Comparison of ENCODE assay signal across 8 cellular contexts in the genomic region with DNA sequence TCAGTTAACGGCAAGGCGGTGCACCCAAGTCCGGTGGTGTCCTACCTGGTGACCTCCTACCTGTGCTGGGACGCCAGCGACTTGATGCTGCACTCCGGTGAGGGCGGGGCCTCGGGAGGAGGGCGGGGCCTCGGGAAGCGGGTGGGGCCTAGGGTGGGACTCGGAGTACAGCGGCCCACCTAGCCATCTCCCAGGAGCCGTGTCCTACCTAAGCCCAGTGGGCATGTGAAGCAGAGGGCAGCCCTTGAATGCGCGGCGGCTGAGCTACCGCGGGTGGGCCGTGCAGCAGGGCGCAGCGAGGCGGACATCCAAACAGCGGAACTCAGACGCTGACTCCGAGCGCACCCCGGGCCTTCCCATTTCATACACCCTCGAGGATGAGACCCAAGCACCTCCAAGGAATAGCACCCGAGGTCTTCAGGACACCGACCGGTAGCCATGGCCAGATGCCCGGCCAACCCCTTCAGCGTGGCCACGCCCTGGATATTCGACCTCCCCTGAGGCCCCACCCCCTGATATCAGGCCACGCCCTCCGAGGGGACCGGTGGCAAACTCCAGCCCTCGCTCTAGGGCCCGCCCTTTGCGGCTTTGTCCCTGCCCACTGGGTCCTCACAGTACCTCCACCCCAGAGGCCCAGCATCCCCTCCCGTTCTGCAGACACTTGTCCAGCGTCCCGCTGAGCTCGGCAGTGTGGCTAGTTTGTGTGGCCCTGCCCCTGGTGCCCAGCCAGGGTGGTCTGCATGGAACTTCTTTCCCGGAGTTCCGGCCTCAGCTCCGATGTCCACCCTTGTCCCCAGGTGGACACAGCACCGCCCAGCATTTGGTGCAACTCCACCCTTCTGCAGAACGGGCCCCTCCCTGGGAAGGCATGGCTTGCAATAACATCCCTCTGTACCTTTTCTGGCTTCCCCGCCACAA. TPM values are rescaled to one million over a fixed set of nuclear protein-coding genes. Genes with fewer than 3 reads are reported as not detected.
DNase-seq lines count a peak whose midpoint lies in the region; ATAC-seq and TF ChIP-seq lines count a peak whose summit lies in the region.

No MANE protein-coding gene starts in this region.

- H2AFZ ChIP-seq in fibroblast of lung (ENCODE audit: low read length) = peak overlapping the region; percentile 52

- DNase-seq in NCI-H2107 treated with DMSO at 0.1 percent for 48 hours (lab: John Stamatoyannopoulos, UW; ENCODE audit: unreplicated experiment) (peak; percentile 13), NCI-H2107 (lab: John Stamatoyannopoulos, UW) (no peak), fibroblast of lung (ENCODE audit: low read depth in 2 of 2) (no peak), psoas muscle (peak; percentile 29 to 63), SKM-1 treated with dmso at 0.1 percent for 144 hours (lab: John Stamatoyannopoulos, UW; ENCODE audit: unreplicated experiment) (no peak)

- peak overlapping the region; percentile 22 to 49 (median 34) for H3K4me3 ChIP-seq in fibroblast of lung (replicated peaks in 1 of 4; ENCODE audit: control extremely low read depth in 1 of 4, insufficient read depth in 1 of 4, low read depth in 3 of 4, low read length in 4 of 4)
- H3K4me3 ChIP-seq in psoas muscle = peak overlapping the region; percentile 36

- intact Hi-C loops in psoas muscle (cut with DNase I) = loop anchor here in 1 of 2 donors (10.0 kb wide), 1 partner anchor 287 kb away; a partner anchor contains a TSS

- peak overlapping the region; percentile 4 for H3K9ac ChIP-seq in fibroblast of lung (ENCODE audit: insufficient read depth, low read length)

- H3K79me2 ChIP-seq in fibroblast of lung (ENCODE audit: control insufficient read depth, insufficient read depth, low read length) = no peaks in the 10 kb centered on the region

- no peaks in the 10 kb centered on the region for H3K9me3 Mint-ChIP-seq in IgD-negative memory B cell

- H3K4me1 Mint-ChIP-seq in IgD-negative memory B cell = peaks cover 29 to 46% (median 45%) of the 10 kb centered on the region in 3 donors

- H3K4me1 ChIP-seq in fibroblast of lung (ENCODE audit: control insufficient read depth, extremely low read depth, insufficient read depth, low read length) (no peaks in the 10 kb centered on the region), psoas muscle (no peaks in the 10 kb centered on the region)

- H3K4me3 Mint-ChIP-seq in IgD-negative memory B cell = peak overlapping the region; percentile 79 to 95 (median 88)

- no peaks in the 10 kb centered on the region for H4K20me1 ChIP-seq in fibroblast of lung (ENCODE audit: control insufficient read depth, extremely low read depth, insufficient read depth, low read length)

- H3K27me3 Mint-ChIP-seq in IgD-negative memory B cell = peaks cover 16% of the 10 kb centered on the region

- ATAC-seq in GM21576 (IDR thresholded peaks at IDR 0.05; ENCODE audit: unreplicated experiment) (peak; percentile 56), psoas muscle (peak in 1 of 4 donors; percentile 30)
- peak; percentile 46 to 56 for ATAC-seq in activated CD4-positive, CD25-positive, alpha-beta regulatory T cell treated with anti-CD3 and anti-CD28 coated beads, Interleukin-2, amount 50 U/mL, for 24 hours

- H3K36me3 ChIP-seq in fibroblast of lung (ENCODE audit: control insufficient read depth, insufficient read depth, low read length) = no peaks in the 10 kb centered on the region
- H3K36me3 ChIP-seq in psoas muscle (ENCODE audit: insufficient read depth in 1 of 2, low read depth in 1 of 2) = no peaks in the 10 kb centered on the region

- TF ChIP-seq CTCF in fibroblast of lung (conservative IDR thresholded peaks at IDR 0.05 in 1 of 2, IDR thresholded peaks at IDR 0.05 in 1 of 2; ENCODE audit: low read depth in 1 of 2, low read length in 2 of 2) = no peak
- no peak for TF ChIP-seq CTCF in psoas muscle (IDR thresholded peaks at IDR 0.05)

- H3K27ac Mint-ChIP-seq in IgD-negative memory B cell = peak overlapping the region in 2 of 3 donors; percentile 85 to 86

- H3K9me3 ChIP-seq in fibroblast of lung (ENCODE audit: control insufficient read depth, insufficient read depth, low read depth, low read length) (no peaks in the 10 kb centered on the region), psoas muscle (no peaks in the 10 kb centered on the region)

- peaks cover 16% of the 10 kb centered on the region for H3K27me3 ChIP-seq in fibroblast of lung (ENCODE audit: control insufficient read depth, insufficient read depth, low read length)
- H3K27me3 ChIP-seq in psoas muscle (ENCODE audit: insufficient read depth in 3 of 3, low read length in 2 of 3) = peaks cover 0 to 75% (median 32%) of the 10 kb centered on the region in 3 donors

- no peak overlapping the region for H3K27ac ChIP-seq in fibroblast of lung (ENCODE audit: insufficient read depth, low read length)
- H3K27ac ChIP-seq in psoas muscle = no peak overlapping the region

- peak overlapping the region; percentile 32 for H3K4me2 ChIP-seq in fibroblast of lung (ENCODE audit: extremely low read depth, insufficient read depth, low read length)

- WGBS in psoas muscle, 3 donors = 3 to 6% (median 4%) methylated on average over 50 to 52 of the region's 52 CpGs

- no peaks in the 10 kb centered on the region for H3K36me3 Mint-ChIP-seq in IgD-negative memory B cell

RNA-seq across cellular contexts. Expression of a gene that starts 5.4 kb away (rescaled TPM):
- polyA plus RNA-seq in IgD-negative memory B cell (15.5 TPM), fibroblast of lung (not detected in 2 replicates), psoas muscle (under 1 TPM in 2 of 3 donors, not detected in 1; 0.08 to 0.48 TPM)
- total RNA-seq in fibroblast of lung (not detected in 2 replicates), psoas muscle (under 1 TPM in 2 of 4 donors, not detected in 2; 0.32 to 0.34 TPM)
- polyA plus RNA-seq in fibroblast of lung (2012) = not detected in 2 replicates
- 4.2 TPM in 1 of 2 replicates, not detected in the other for polyA minus RNA-seq in fibroblast of lung (ENCODE audit: low replicate concordance)

RNA-seq across cellular contexts. Expression of a gene that starts 15.2 kb away (rescaled TPM):
- polyA plus RNA-seq in IgD-negative memory B cell = not detected
- total RNA-seq in fibroblast of lung = not detected in 2 replicates
- not detected in 2 replicates for polyA plus RNA-seq in fibroblast of lung
- not detected in 2 replicates for polyA plus RNA-seq in fibroblast of lung (2012)
- polyA minus RNA-seq in fibroblast of lung (ENCODE audit: low replicate concordance) = not detected in 2 replicates
- total RNA-seq in psoas muscle = not detected
- polyA plus RNA-seq in psoas muscle = not detected

RNA-seq across cellular contexts. Expression of a gene that starts 28.0 kb away (rescaled TPM):
- not detected for polyA plus RNA-seq in IgD-negative memory B cell
- total RNA-seq in fibroblast of lung = not detected in 2 replicates
- not detected in 2 replicates for polyA plus RNA-seq in fibroblast of lung
- not detected in 2 replicates for polyA plus RNA-seq in fibroblast of lung (2012)
- not detected in 2 replicates for polyA minus RNA-seq in fibroblast of lung (ENCODE audit: low replicate concordance)
- total RNA-seq in psoas muscle = not detected
- polyA plus RNA-seq in psoas muscle = not detected

RNA-seq across cellular contexts. Expression of a gene that starts 36.5 kb away (rescaled TPM):
- polyA plus RNA-seq in IgD-negative memory B cell (not detected), fibroblast of lung (not detected in 2 replicates), psoas muscle (not detected)
- total RNA-seq in fibroblast of lung (not detected in 2 replicates), psoas muscle (not detected)
- polyA plus RNA-seq in fibroblast of lung (2012) = not detected in 2 replicates
- polyA minus RNA-seq in fibroblast of lung (ENCODE audit: low replicate concordance) = not detected in 2 replicates

RNA-seq across cellular contexts. Expression of a gene that starts 47.9 kb away (rescaled TPM):
- not detected for polyA plus RNA-seq in IgD-negative memory B cell
- not detected in 2 replicates for total RNA-seq in fibroblast of lung
- polyA plus RNA-seq in fibroblast of lung = not detected in 2 replicates
- polyA plus RNA-seq in fibroblast of lung (2012) = not detected in 2 replicates
- polyA minus RNA-seq in fibroblast of lung (ENCODE audit: low replicate concordance) = not detected in 2 replicates
- not detected for total RNA-seq in psoas muscle
- not detected for polyA plus RNA-seq in psoas muscle

Comparison
In these comparisons a context has a peak if more than half of its experiments do, and no peak if none do; other contexts are left out.
1. DNase-seq: peak in NCI-H2107 treated with DMSO at 0.1 percent for 48 hours (single experiment) and psoas muscle (2 of 2); none in NCI-H2107 (single experiment), fibroblast of lung (0 of 2) and SKM-1 treated with dmso at 0.1 percent for 144 hours (single experiment).
2. RNA of a gene that starts 5.4 kb away (polyA plus RNA-seq): 15.5 TPM in IgD-negative memory B cell (single experiment); 0.08 to 0.48 TPM in psoas muscle and not detected in fibroblast of lung; every median in the first group is over 10 times any median in the second.